Comparison of ENCODE assay signal across 8 cellular contexts in the genomic region with DNA sequence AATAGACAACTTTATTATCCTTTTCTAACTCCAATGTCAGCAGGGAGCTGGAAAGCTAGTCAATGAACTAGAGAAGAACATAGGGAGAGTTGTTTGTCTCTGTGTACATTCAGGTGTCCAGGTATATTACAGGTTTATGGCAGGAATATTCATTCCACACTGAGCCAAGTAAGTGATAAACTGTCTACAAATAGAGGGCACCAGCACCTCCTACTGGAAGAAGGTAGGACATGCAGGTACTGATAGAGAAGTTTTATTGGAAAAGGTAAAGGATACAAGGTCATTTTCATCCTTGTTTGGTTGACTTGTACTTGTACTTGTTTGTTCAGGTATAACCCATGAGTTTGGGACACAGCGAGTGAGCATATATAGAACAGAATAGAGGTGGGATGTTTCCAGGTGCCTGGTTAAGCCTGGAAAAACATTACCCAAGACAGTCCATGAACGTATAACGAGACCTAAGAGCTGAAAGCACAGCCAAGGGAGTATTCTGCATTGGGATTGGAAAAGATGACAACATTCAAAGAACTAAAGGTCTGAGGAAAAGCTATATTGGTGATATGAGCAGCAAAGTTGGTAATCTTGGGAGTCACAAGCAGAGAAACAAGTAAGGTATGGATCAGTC.
DNase-seq lines count a peak whose midpoint lies in the region; ATAC-seq lines count a peak whose summit lies in the region.
"Had no signal": no experiment of that assay in that cellular context is flagged by ENCODE, and none has a peak within 500 bp of the region (broad histone marks: within the 10 kb centered on the region; RNA-seq: fewer than 3 reads in every experiment).

No MANE protein-coding gene starts in this region.

- DNase-seq in DMS53 treated with DMSO at 0.1 percent for 48 hours (lab: John Stamatoyannopoulos, UW; ENCODE audit: unreplicated experiment) (peak; percentile 31), HCEC 1CT (peak; percentile 45), SW480 (ENCODE audit: low spot score) (peak; percentile 42), iPS DF 4.7 (ENCODE audit: extremely low read depth, low spot score) (peak; percentile 25), activated gamma-delta T cell (lab: John Stamatoyannopoulos, UW) (no peak), GOT3 (lab: John Stamatoyannopoulos, UW) (no peak)

- ATAC-seq in HG02763 (IDR thresholded peaks at IDR 0.05; ENCODE audit: unreplicated experiment): no peak
- ATAC-seq: naive thymus-derived CD8-positive, alpha-beta T cell had no signal

Comparison
In these comparisons a context has a peak if more than half of its experiments do, and no peak if none do; other contexts are left out.
1. DNase-seq: peak in DMS53 treated with DMSO at 0.1 percent for 48 hours (single experiment), HCEC 1CT (single experiment), SW480 (single experiment) and iPS DF 4.7 (single experiment); none in activated gamma-delta T cell (single experiment) and GOT3 (single experiment).